Comparison of ENCODE assay signal across 8 cellular contexts in genomic region chr19:45405435-45406164, GRCh38. TPM values are rescaled to one million over a fixed set of nuclear protein-coding genes. Genes with fewer than 3 reads are reported as not detected.
DNase-seq lines count a peak whose midpoint lies in the region; TF ChIP-seq lines count a peak whose summit lies in the region.

No MANE protein-coding gene starts in this region.

- peaks cover 12% of the 10 kb centered on the region; the same call in 1 of the 2 replicates for H3F3A ChIP-seq in GM23248 (ENCODE audit: insufficient read depth)

- H3K9ac ChIP-seq in GM23248 = peak overlapping the region; percentile 90
- peak overlapping the region; percentile 65 to 91 for H3K9ac ChIP-seq in stomach smooth muscle (ENCODE audit: low read length in 2 of 2)

- H3K27ac ChIP-seq in GM23248 (peak overlapping the region; percentile 97), stomach smooth muscle (ENCODE audit: low read length) (peak overlapping the region; percentile 88)

- TF ChIP-seq CTCF in foreskin fibroblast (IDR thresholded peaks at IDR 0.05; ENCODE audit: low read depth, low read length) = no peak

- peaks cover 28% of the 10 kb centered on the region for H3K79me2 ChIP-seq in GM23248 (ENCODE audit: insufficient read depth)

- H4K20me1 ChIP-seq in GM23248 (ENCODE audit: insufficient read depth) = no peaks in the 10 kb centered on the region

- in situ Hi-C loops in GM23248 (cut with MboI) = no loop called here

- peak overlapping the region; percentile 85 for H2AFZ ChIP-seq in GM23248
- H2AFZ ChIP-seq in neuron (ENCODE audit: low read depth, low read length) = peak overlapping the region; percentile 87

- peak overlapping the region; percentile 95 for H3K4me2 ChIP-seq in GM23248 (ENCODE audit: unreplicated experiment)

- no peaks in the 10 kb centered on the region for H3K9me3 ChIP-seq in GM23248 (ENCODE audit: low read depth)
- H3K9me3 ChIP-seq in neuron (ENCODE audit: low read length) = no peaks in the 10 kb centered on the region
- no peaks in the 10 kb centered on the region for H3K9me3 ChIP-seq in stomach smooth muscle (ENCODE audit: control insufficient read depth in 2 of 2, low read length in 2 of 2)

- no peaks in the 10 kb centered on the region for H3K27me3 ChIP-seq in GM23248 (replicated peaks; ENCODE audit: insufficient read depth)
- peaks cover 10% of the 10 kb centered on the region for H3K27me3 ChIP-seq in neuron (ENCODE audit: insufficient read depth, low read length)
- H3K27me3 ChIP-seq in stomach smooth muscle (ENCODE audit: control insufficient read depth in 1 of 2, insufficient read depth in 2 of 2, low read length in 2 of 2) = peaks cover 19 to 24% of the 10 kb centered on the region in 2 donors

- no peaks in the 10 kb centered on the region for H3K9me2 ChIP-seq in GM23248 (ENCODE audit: insufficient read depth)

- H3K4me1 ChIP-seq in GM23248 (ENCODE audit: insufficient read depth) (peaks cover 25% of the 10 kb centered on the region; the same call in 1 of the 2 replicates), neuron (ENCODE audit: insufficient read depth, low read length) (peaks cover 15% of the 10 kb centered on the region), stomach smooth muscle (ENCODE audit: control insufficient read depth, insufficient read depth, low read length) (peaks cover 35% of the 10 kb centered on the region)

- peak; percentile 93 for DNase-seq in EL
- DNase-seq in GM23248 = peak; percentile 97
- DNase-seq in LHCN-M2 (ENCODE audit: low read depth) = peak; percentile 88
- DNase-seq in SHP77 (lab: John Stamatoyannopoulos, UW) = peak; percentile 77 to 83
- DNase-seq in activated gamma-delta T cell (lab: John Stamatoyannopoulos, UW) = peak; percentile 72
- peak; percentile 85 to 95 for DNase-seq in foreskin fibroblast

- H3K36me3 ChIP-seq in GM23248 (ENCODE audit: low read depth) = no peaks in the 10 kb centered on the region
- H3K36me3 ChIP-seq in neuron (ENCODE audit: insufficient read depth, low read length) = no peaks in the 10 kb centered on the region
- H3K36me3 ChIP-seq in stomach smooth muscle (ENCODE audit: control insufficient read depth in 2 of 2, insufficient read depth in 2 of 2, low read length in 2 of 2) = no peaks in the 10 kb centered on the region

- 1% methylated on average over 44 to 45 of the region's 45 CpGs for WGBS in GM23248 (ENCODE audit: low coverage in 1 of 2, low lambda C conversion rate in 2 of 2, missing lambda C conversion rate in 2 of 2), 2 experiments

- peak overlapping the region; percentile 83 for H3K4me3 ChIP-seq in GM23248
- H3K4me3 ChIP-seq in foreskin fibroblast (ENCODE audit: low read depth in 1 of 2, low read length in 2 of 2) = peak overlapping the region; percentile 62 to 89
- peak overlapping the region; percentile 58 for H3K4me3 ChIP-seq in neuron (ENCODE audit: low read length)
- peak overlapping the region; percentile 44 to 91 for H3K4me3 ChIP-seq in stomach smooth muscle (ENCODE audit: low read length in 2 of 2)

RNA-seq across cellular contexts. Expression of gene PPP1R13L, which starts 0.7 kb away (rescaled TPM):
- 3.9 and 36.5 TPM in 2 replicates for total RNA-seq in GM23248 (2014; rRNA removed; shearing (Covaris generic))
- 6.2 and 6.4 TPM in 2 replicates for polyA plus RNA-seq in GM23248 (2016; fragmentation: Nextera tagmentation; extraction: Ambion mirVana)
- total RNA-seq in LHCN-M2 (2014; rRNA removed) = 0.64 and 0.92 TPM in 2 replicates
- 3.8 TPM for polyA plus RNA-seq in LHCN-M2 (2012)

RNA-seq across cellular contexts. Expression of gene POLR1G, which starts 0.8 kb away (rescaled TPM):
- 3.9 and 8.8 TPM in 2 replicates for total RNA-seq in GM23248 (2014; rRNA removed; shearing (Covaris generic))
- 7.2 and 10.8 TPM in 2 replicates for polyA plus RNA-seq in GM23248 (2016; fragmentation: Nextera tagmentation; extraction: Ambion mirVana)
- 21.4 and 24.6 TPM in 2 replicates for total RNA-seq in LHCN-M2 (2014; rRNA removed)
- polyA plus RNA-seq in LHCN-M2 (2012) = 10.0 TPM

RNA-seq across cellular contexts. Expression of gene ERCC1, which starts 18.1 kb away (rescaled TPM):
- total RNA-seq in GM23248 (2014; rRNA removed; shearing (Covaris generic)) = 63.0 and 79.8 TPM in 2 replicates
- 89.0 and 90.9 TPM in 2 replicates for polyA plus RNA-seq in GM23248 (2016; fragmentation: Nextera tagmentation; extraction: Ambion mirVana)
- 132 and 148 TPM in 2 replicates for total RNA-seq in LHCN-M2 (2014; rRNA removed)
- polyA plus RNA-seq in LHCN-M2 (2012) = 136 TPM

RNA-seq across cellular contexts. Expression of gene ERCC2, which starts 35.2 kb away (rescaled TPM):
- total RNA-seq in GM23248 (2014; rRNA removed; shearing (Covaris generic)) = 29.8 and 32.3 TPM in 2 replicates
- 13.7 TPM in 2 replicates for polyA plus RNA-seq in GM23248 (2016; fragmentation: Nextera tagmentation; extraction: Ambion mirVana)
- 29.2 and 30.6 TPM in 2 replicates for total RNA-seq in LHCN-M2 (2014; rRNA removed)
- 51.0 TPM for polyA plus RNA-seq in LHCN-M2 (2012)

Comparison
In these comparisons a context has a peak if more than half of its experiments do, and no peak if none do; other contexts are left out.
1. Peak in every context shown above with its lines: DNase-seq, H3K4me3 ChIP-seq and H3K27ac ChIP-seq.